ENCODE assay signal across 8 cellular contexts in the genomic region with DNA sequence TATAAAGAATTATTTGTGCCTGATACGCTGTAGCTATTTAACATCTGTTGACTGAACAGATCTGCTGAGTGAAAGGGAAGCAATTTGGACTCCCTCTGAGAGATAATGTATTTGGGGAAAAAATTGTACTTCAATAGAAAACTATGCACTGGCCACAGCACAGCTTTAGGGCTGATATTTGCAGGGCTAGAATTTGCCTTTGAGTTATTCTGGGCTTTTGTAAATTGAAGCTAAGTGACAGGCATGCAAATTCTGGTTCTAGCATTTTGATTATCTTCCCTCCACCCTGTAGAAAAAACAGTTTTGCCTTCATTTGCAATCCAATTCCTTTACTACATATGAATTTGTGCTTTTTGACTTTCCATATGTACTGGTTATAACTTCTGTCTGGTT. TPM values are rescaled to one million over a fixed set of nuclear protein-coding genes. Genes with fewer than 3 reads are reported as not detected.
DNase-seq lines count a peak whose midpoint lies in the region; ATAC-seq and TF ChIP-seq lines count a peak whose summit lies in the region.

No MANE protein-coding gene starts in this region.

- ATAC-seq in heart right ventricle (peak in 3 of 8 donors; percentile 9 to 21 (median 16)), left ventricle myocardium superior (no peak), memory B cell (ENCODE audit: low read depth) (no peak)

- H3K27me3 Mint-ChIP-seq in memory B cell, result no peaks in the 10 kb centered on the region

- TF ChIP-seq POLR2A in adrenal gland (IDR thresholded peaks at IDR 0.05) (no peak), uterus (IDR thresholded peaks at IDR 0.05) (no peak)

- no peak for TF ChIP-seq CTCF in heart right ventricle (IDR thresholded peaks at IDR 0.05)
- TF ChIP-seq CTCF in adrenal gland (IDR thresholded peaks at IDR 0.05), result no peak
- no peak for TF ChIP-seq CTCF in uterus (IDR thresholded peaks at IDR 0.05)

- intact Hi-C loops in heart right ventricle (cut with DNase I) (no loop called here), left ventricle myocardium superior (cut with micrococcal nuclease) (no loop called here), adrenal gland (cut with DNase I) (no loop called here), uterus (cut with DNase I; ENCODE audit: low total_unique reads) (no loop called here)

- no peaks in the 10 kb centered on the region for H3K9me3 Mint-ChIP-seq in memory B cell

- H3K27me3 ChIP-seq in heart right ventricle (no peaks in the 10 kb centered on the region), adrenal gland (no peaks in the 10 kb centered on the region), uterus (no peaks in the 10 kb centered on the region)

- peak overlapping the region; percentile 82 for H3K27ac Mint-ChIP-seq in memory B cell

- peak overlapping the region in 8 of 10 donors; percentile 36 to 75 (median 60) for H3K27ac ChIP-seq in heart right ventricle
- peak overlapping the region; percentile 62 to 82 (median 74) for H3K27ac ChIP-seq in adrenal gland
- H3K27ac ChIP-seq in uterus, result peak overlapping the region; percentile 52 to 73

- H3K4me1 ChIP-seq in heart right ventricle (peaks cover 0 to 62% (median 41%) of the 10 kb centered on the region in 9 donors), adrenal gland (replicated peaks in 1 of 2) (peaks cover 16 to 33% of the 10 kb centered on the region in 2 donors), uterus (peaks cover 0 to 3% of the 10 kb centered on the region in 2 donors)

- peaks cover 9% of the 10 kb centered on the region for H3K36me3 Mint-ChIP-seq in memory B cell

- peak overlapping the region; percentile 1 for H3K4me3 Mint-ChIP-seq in memory B cell

- peaks cover 34% of the 10 kb centered on the region for H3K4me1 Mint-ChIP-seq in memory B cell

- DNase-seq in heart right ventricle, result no peak
- DNase-seq in left ventricle myocardium superior, result no peak
- no peak for DNase-seq in adrenal gland
- no peak for DNase-seq in memory B cell (ENCODE audit: low spot score in 2 of 2)
- no peak for DNase-seq in uterus
- no peak for DNase-seq in NK-92 (lab: John Stamatoyannopoulos, UW; ENCODE audit: unreplicated experiment)
- no peak for DNase-seq in iPS-NIHi11 (ENCODE audit: low spot score)
- no peak for DNase-seq in NCI-H446 (lab: John Stamatoyannopoulos, UW)

- 65 to 88% methylated on average over 1 of the region's 1 CpG for WGBS in heart right ventricle, 2 donors
- 65 to 81% (median 74%) methylated on average over 1 of the region's 1 CpG for WGBS in adrenal gland, 4 donors

- H3K9me3 ChIP-seq in heart right ventricle (no peaks in the 10 kb centered on the region), adrenal gland (replicated peaks in 1 of 3) (no peaks in the 10 kb centered on the region), uterus (no peaks in the 10 kb centered on the region)

- peaks cover 0 to 54% (median 9%) of the 10 kb centered on the region in 9 donors for H3K36me3 ChIP-seq in heart right ventricle
- peaks cover 0 to 18% of the 10 kb centered on the region in 2 donors for H3K36me3 ChIP-seq in adrenal gland (replicated peaks in 1 of 2)
- no peaks in the 10 kb centered on the region for H3K36me3 ChIP-seq in uterus

- H3K4me3 ChIP-seq in heart right ventricle (peak overlapping the region in 5 of 10 donors; percentile 31 to 46 (median 38)), adrenal gland (no peak overlapping the region), uterus (no peak overlapping the region)

RNA-seq across cellular contexts. Expression of a gene that starts 7.9 kb away (rescaled TPM):
- total RNA-seq in heart right ventricle (10 to 100 TPM in 1 of 10 donors, 1 to 10 TPM in 9; 4.7 to 10.5 (median 7.7) TPM), left ventricle myocardium superior (6.0 TPM), adrenal gland (10 to 100 TPM; 22.2 to 43.8 (median 34.2) TPM), uterus (10 to 100 TPM in 3 of 4 donors, 1 to 10 TPM in 1; 8.5 to 36.3 (median 27.8) TPM)
- polyA plus RNA-seq in heart right ventricle (1 to 10 TPM; 5.3 to 7.2 TPM), adrenal gland (10 to 100 TPM; 16.0 to 64.3 (median 21.1) TPM)

RNA-seq across cellular contexts. Expression of a gene that starts 7.9 kb away (rescaled TPM):
- total RNA-seq in heart right ventricle (10 to 100 TPM in 9 of 10 donors, 1 to 10 TPM in 1; 9.3 to 14.2 (median 12.0) TPM), left ventricle myocardium superior (10.0 TPM), adrenal gland (10 to 100 TPM in 7 of 8 donors, 1 to 10 TPM in 1; 6.2 to 20.0 (median 16.1) TPM), uterus (10 to 100 TPM; 20.0 to 27.1 (median 22.5) TPM)
- polyA plus RNA-seq in heart right ventricle (1 to 10 TPM; 2.6 to 6.3 TPM), adrenal gland (1 to 10 TPM; 2.4 to 7.6 (median 2.5) TPM)

RNA-seq across cellular contexts. Expression of a gene that starts 38.1 kb away (rescaled TPM):
- total RNA-seq in heart right ventricle (10 to 100 TPM in 1 of 10 donors, 1 to 10 TPM in 9; 1.6 to 21.6 (median 6.3) TPM), left ventricle myocardium superior (7.4 TPM), adrenal gland (10 to 100 TPM; 14.8 to 54.4 (median 33.0) TPM), uterus (10 to 100 TPM; 11.2 to 38.6 (median 20.5) TPM)
- polyA plus RNA-seq in heart right ventricle (1 to 10 TPM; 2.9 to 5.8 TPM), adrenal gland (10 to 100 TPM in 2 of 3 donors, 1 to 10 TPM in 1; 4.1 to 27.0 (median 10.1) TPM)
